8 cellular contexts compared by ENCODE assay signal in the genomic region with DNA sequence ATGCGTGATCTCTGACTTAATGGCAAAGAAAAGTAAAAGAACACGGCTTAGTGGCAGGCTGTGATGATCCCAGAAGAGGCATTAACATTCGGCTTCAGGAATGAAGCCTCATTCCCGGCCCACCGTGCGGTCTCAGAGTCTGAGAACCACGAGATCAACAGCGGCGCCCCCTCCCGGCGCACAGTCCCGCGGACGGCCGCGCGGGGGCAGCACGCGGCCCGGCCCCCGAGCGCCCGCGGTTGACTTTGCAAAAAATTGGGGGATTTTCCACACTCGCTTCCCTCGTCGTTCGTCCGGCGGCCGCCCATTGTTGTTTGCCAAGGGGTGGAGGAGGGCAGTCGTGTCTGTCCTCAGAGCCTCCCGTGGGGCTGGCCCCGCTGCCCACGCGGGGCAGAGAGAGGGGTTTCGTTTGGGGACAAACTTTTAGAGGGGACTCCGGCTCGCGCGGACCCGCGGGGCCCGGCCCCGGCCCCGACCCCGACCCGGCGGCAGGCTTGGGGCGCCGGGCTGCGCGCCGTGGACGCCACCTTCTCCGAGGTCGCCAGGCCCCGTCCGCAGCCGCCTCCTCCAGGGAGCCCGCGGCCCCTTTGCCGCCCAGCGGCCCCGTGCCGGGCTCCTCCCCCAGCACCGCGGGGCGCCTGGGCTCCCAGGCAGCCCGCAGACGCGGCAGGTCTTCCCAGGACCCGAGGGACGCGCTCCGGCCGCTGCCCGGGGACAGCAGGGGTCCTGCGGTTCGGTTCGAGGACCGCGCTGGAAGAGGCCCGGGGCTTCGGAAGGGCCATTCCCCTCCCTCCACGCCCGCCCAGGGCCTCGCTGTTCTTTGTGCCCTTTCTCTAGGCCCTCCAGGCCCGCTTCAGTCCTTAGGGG. TPM values are rescaled to one million over a fixed set of nuclear protein-coding genes. Genes with fewer than 3 reads are reported as not detected.
DNase-seq lines count a peak whose midpoint lies in the region; ATAC-seq and TF ChIP-seq lines count a peak whose summit lies in the region.

No MANE protein-coding gene starts in this region.

- ATAC-seq in GM19023 (IDR thresholded peaks at IDR 0.05; ENCODE audit: unreplicated experiment) (peak; percentile 51), HG03175 (IDR thresholded peaks at IDR 0.05; ENCODE audit: unreplicated experiment) (peak; percentile 47)

- H3K4me3 ChIP-seq in BE2C (ENCODE audit: low read depth, low read length) = peak overlapping the region; percentile 45
- peak overlapping the region; percentile 60 to 62 for H3K4me3 ChIP-seq in duodenal mucosa (ENCODE audit: low read depth in 1 of 2, low read length in 2 of 2)

- H3K36me3 ChIP-seq in BE2C (no peaks in the 10 kb centered on the region), duodenal mucosa (ENCODE audit: control insufficient read depth in 1 of 2, insufficient read depth in 2 of 2, low read length in 2 of 2) (no peaks in the 10 kb centered on the region)

- H3K4me1 ChIP-seq in BE2C = peaks cover 3% of the 10 kb centered on the region
- peaks cover 9 to 21% of the 10 kb centered on the region in 2 donors for H3K4me1 ChIP-seq in duodenal mucosa (ENCODE audit: control insufficient read depth in 1 of 2, insufficient read depth in 2 of 2, low read length in 2 of 2)

- H3K9ac ChIP-seq in duodenal mucosa (ENCODE audit: low read depth in 1 of 2, low read length in 2 of 2) = peak overlapping the region in 1 of 2 donors; percentile 43

- H3K27me3 ChIP-seq in BE2C (no peaks in the 10 kb centered on the region), duodenal mucosa (ENCODE audit: control insufficient read depth in 1 of 2, insufficient read depth in 2 of 2, low read length in 2 of 2) (no peaks in the 10 kb centered on the region)

- TF ChIP-seq CTCF in BE2C (IDR thresholded peaks at IDR 0.05; ENCODE audit: low read depth, low read length) = peak; percentile 36

- H3K27ac ChIP-seq in duodenal mucosa (ENCODE audit: low read depth, low read length) = peak overlapping the region; percentile 32

- DNase-seq in BE2C = peak; percentile 74
- DNase-seq in NCI-H510A treated with DMSO at 0.1 percent for 48 hours (lab: John Stamatoyannopoulos, UW) = peak; percentile 74
- DNase-seq in activated CD4-positive, alpha-beta T cell treated with anti-CD3 and anti-CD28 coated beads, Interleukin-2, amount 50 U/mL, for 4 hours = peak; percentile 73 to 75
- DNase-seq in lung microvascular endothelial cell (ENCODE audit: low read depth in 2 of 2) = peak; percentile 79 to 88
- DNase-seq in stimulated activated CD4-positive, alpha-beta T cell treated with anti-CD3 and anti-CD28 coated beads, TNF-alpha, amount 100 ng/mL, for 4 hours (ENCODE audit: low read depth in 3 of 3) = peak; percentile 64 to 75 (median 67)

- H3K9me3 ChIP-seq in BE2C (no peaks in the 10 kb centered on the region), duodenal mucosa (ENCODE audit: control insufficient read depth in 1 of 2, low read length in 2 of 2) (no peaks in the 10 kb centered on the region)

RNA-seq across cellular contexts. Expression of gene HS6ST1, which starts 3.3 kb away (rescaled TPM):
- 35.2 TPM for polyA plus RNA-seq in BE2C (2012; ENCODE audit: insufficient read depth, insufficient read length, low read depth)
- total RNA-seq in lung microvascular endothelial cell = 10.0 and 17.9 TPM in 2 replicates

Comparison
In these comparisons a context has a peak if more than half of its experiments do, and no peak if none do; other contexts are left out.
1. Peak in every context shown above with its lines: DNase-seq, ATAC-seq, H3K4me3 ChIP-seq and H3K27ac ChIP-seq.